13 cellular contexts compared by ENCODE assay signal in the genomic region with DNA sequence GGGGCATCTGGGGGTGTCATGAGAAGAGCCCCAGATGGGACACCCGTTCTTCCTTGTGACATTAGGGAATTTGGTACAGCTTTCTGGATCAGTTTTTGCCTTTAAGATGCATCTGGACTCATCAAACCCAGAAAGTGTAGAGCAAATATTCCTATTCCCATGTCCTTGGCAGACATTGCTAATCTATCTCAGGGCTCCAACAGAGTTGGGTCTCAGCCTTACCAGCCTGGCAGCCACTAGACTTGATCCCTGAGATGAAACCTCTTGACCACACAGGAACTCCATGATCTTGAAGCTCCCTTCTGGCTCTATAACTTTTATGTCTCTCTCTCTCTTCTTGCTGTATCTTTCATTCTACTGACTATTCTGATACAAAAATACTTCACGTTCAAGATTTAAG. TPM values are rescaled to one million over a fixed set of nuclear protein-coding genes. Genes with fewer than 3 reads are reported as not detected.
A peak's percentile ranks its signal among the peaks of the same experiment; 100 is the strongest.
DNase-seq lines count a peak whose midpoint lies in the region; ATAC-seq and TF ChIP-seq lines count a peak whose summit lies in the region.
"Had no signal": no experiment of that assay in that cellular context is flagged by ENCODE, and none has a peak within 500 bp of the region (broad histone marks: within the 10 kb centered on the region; RNA-seq: fewer than 3 reads in every experiment).

No MANE protein-coding gene starts in this region.

- H3K27me3 ChIP-seq in heart left ventricle: no peaks in the 10 kb centered on the region
- H3K27me3 ChIP-seq in esophagus squamous epithelium: no peaks in the 10 kb centered on the region
- H3K27me3 ChIP-seq in ovary: no peaks in the 10 kb centered on the region

- intact Hi-C loops in heart left ventricle (cut with DNase I) (loop anchor here in 7 of 10 donors (2.0 to 10.0 kb wide), 6 partner anchors 33 to 99 kb away; a partner anchor contains a TSS), left cardiac atrium (cut with DNase I) (no loop called here), esophagus squamous epithelium (cut with DNase I) (loop anchor here (10.0 kb wide), 1 partner anchor 95 kb away; a partner anchor contains a TSS), ovary (cut with DNase I) (loop anchor here in 3 of 4 donors (2.0 to 10.0 kb wide), 5 partner anchors 31 to 152 kb away; a partner anchor contains a TSS)

- H3K36me3 ChIP-seq in heart left ventricle: no peaks in the 10 kb centered on the region
- H3K36me3 ChIP-seq in esophagus squamous epithelium: no peaks in the 10 kb centered on the region
- no peaks in the 10 kb centered on the region for H3K36me3 ChIP-seq in ovary
- no peaks in the 10 kb centered on the region for H3K36me3 ChIP-seq in urinary bladder (ENCODE audit: insufficient read depth)

- H3K27ac ChIP-seq in heart left ventricle (peak overlapping the region; percentile 83 to 99 (median 94)), esophagus squamous epithelium (peak overlapping the region; percentile 76 to 94 (median 92)), ovary (peak overlapping the region; percentile 63 to 76), urinary bladder (ENCODE audit: low read depth) (peak overlapping the region; percentile 51)

- TF ChIP-seq CTCF in heart left ventricle (IDR thresholded peaks at IDR 0.05): no peak
- no peak for TF ChIP-seq CTCF in esophagus squamous epithelium (IDR thresholded peaks at IDR 0.05)
- no peak for TF ChIP-seq CTCF in ovary (IDR thresholded peaks at IDR 0.05)

- H3K4me3 ChIP-seq in heart left ventricle (no peak overlapping the region), esophagus squamous epithelium (no peak overlapping the region), ovary (no peak overlapping the region), urinary bladder (ENCODE audit: low read depth, low read length) (no peak overlapping the region)

- H3K4me1 ChIP-seq in heart left ventricle (peaks cover 39 to 95% (median 80%) of the 10 kb centered on the region in 12 donors), esophagus squamous epithelium (peaks cover 48 to 88% (median 69%) of the 10 kb centered on the region in 3 donors), ovary (ENCODE audit: insufficient read depth) (peaks cover 52% of the 10 kb centered on the region), urinary bladder (ENCODE audit: insufficient read depth) (no peaks in the 10 kb centered on the region)

- ATAC-seq in heart left ventricle: no peak
- ATAC-seq in left cardiac atrium: no peak
- ATAC-seq in T-cell (replicated peaks in 1 of 4): no peak
- ATAC-seq: WTC11 had no signal

- POLR2A ChIA-PET in T-cell (lab: Charles Lee): no interaction called here

- DNase-seq in heart left ventricle (no peak), left cardiac atrium (no peak), esophagus squamous epithelium (lab: John Stamatoyannopoulos, UW) (no peak), ovary (no peak), NCI-H774 (lab: John Stamatoyannopoulos, UW) (no peak), T-cell (no peak), NCI-H345 (lab: John Stamatoyannopoulos, UW) (no peak)
- DNase-seq: activated T-cell treated with anti-CD3 and anti-CD28 coated beads, Interleukin-2, amount 50 U/mL, for 24 hours; DMS 273 treated with DMSO at 0.1 percent for 48 hours; glutamatergic neuron; SHP77 had no signal

- H3K4me1 Mint-ChIP-seq in T-cell: peaks cover 30 to 36% (median 34%) of the 10 kb centered on the region in 3 donors

- H3K9me3 ChIP-seq in heart left ventricle (no peaks in the 10 kb centered on the region), esophagus squamous epithelium (no peaks in the 10 kb centered on the region), ovary (no peaks in the 10 kb centered on the region)

- no peak for TF ChIP-seq EP300 in ovary (IDR thresholded peaks at IDR 0.05)

- no peaks in the 10 kb centered on the region for H3K27me3 Mint-ChIP-seq in T-cell
- H3K27me3 Mint-ChIP-seq: activated T-cell treated with anti-CD3 and anti-CD28 coated beads, Interleukin-2, amount 50 U/mL, for 24 hours had no signal

- CTCF ChIA-PET in T-cell (lab: Charles Lee): no interaction called here

- H3K9me3 Mint-ChIP-seq in T-cell: no peaks in the 10 kb centered on the region
- H3K9me3 Mint-ChIP-seq: activated T-cell treated with anti-CD3 and anti-CD28 coated beads, Interleukin-2, amount 50 U/mL, for 24 hours; WTC11 had no signal

- WGBS in heart left ventricle, 4 donors: 44 to 56% (median 46%) methylated on average over 2 of the region's 2 CpGs
- 59 to 63% methylated on average over 1 to 2 of the region's 2 CpGs for WGBS in esophagus squamous epithelium, 2 donors
- WGBS in ovary, 3 donors: 33 to 41% (median 38%) methylated on average over 2 of the region's 2 CpGs
- WGBS in urinary bladder: 59% methylated on average over 2 of the region's 2 CpGs

- H3K36me3 Mint-ChIP-seq in T-cell: no peaks in the 10 kb centered on the region
- H3K36me3 Mint-ChIP-seq: WTC11 had no signal

- H3K27ac Mint-ChIP-seq in T-cell: no peak overlapping the region
- H3K27ac Mint-ChIP-seq: activated T-cell treated with anti-CD3 and anti-CD28 coated beads, Interleukin-2, amount 50 U/mL, for 24 hours; WTC11 had no signal

- no peak overlapping the region for H3K4me3 Mint-ChIP-seq in T-cell
- H3K4me3 Mint-ChIP-seq: activated T-cell treated with anti-CD3 and anti-CD28 coated beads, Interleukin-2, amount 50 U/mL, for 24 hours; WTC11 had no signal

- no peak for TF ChIP-seq POLR2A in heart left ventricle (IDR thresholded peaks at IDR 0.05)
- no peak for TF ChIP-seq POLR2A in esophagus squamous epithelium (IDR thresholded peaks at IDR 0.05)
- no peak for TF ChIP-seq POLR2A in ovary (IDR thresholded peaks at IDR 0.05)

RNA-seq across cellular contexts. Expression of a gene that starts 35.7 kb away (rescaled TPM):
- total RNA-seq in heart left ventricle: 100 to 1,000 TPM in 1 of 9 donors, 10 to 100 TPM in 8; 67.0 to 109 (median 84.9) TPM
- polyA plus RNA-seq in heart left ventricle: 100 to 1,000 TPM in 1 of 2 donors, 10 to 100 TPM in 1; 66.6 to 115 TPM
- 10 to 100 TPM; 77.3 to 90.8 TPM for total RNA-seq in left cardiac atrium
- 10 to 100 TPM; 50.9 to 83.0 (median 65.5) TPM for total RNA-seq in esophagus squamous epithelium
- total RNA-seq in ovary: 100 to 1,000 TPM in 2 of 7 donors, 10 to 100 TPM in 5; 41.7 to 132 (median 92.3) TPM
- 100 to 1,000 TPM in 1 of 2 donors, 10 to 100 TPM in 1; 76.4 to 147 TPM for polyA plus RNA-seq in ovary
- 68.5 TPM for total RNA-seq in urinary bladder
- polyA plus RNA-seq in urinary bladder: 103 TPM
- 10 to 100 TPM; 45.5 to 67.7 (median 46.8) TPM for total RNA-seq in T-cell

Comparison
In these comparisons a context has a peak if more than half of its experiments do, and no peak if none do; other contexts are left out.
1. intact Hi-C loops: an anchor here in heart left ventricle (2.0 to 10.0 kb wide), esophagus squamous epithelium (10.0 kb wide) and ovary (2.0 to 10.0 kb wide); none called in left cardiac atrium.